Comparison of ENCODE assay signal across 8 cellular contexts in genomic region chr17:42179911-42180410, GRCh38. TPM values are rescaled to one million over a fixed set of nuclear protein-coding genes. Genes with fewer than 3 reads are reported as not detected.
DNase-seq lines count a peak whose midpoint lies in the region; ATAC-seq lines count a peak whose summit lies in the region.

No MANE protein-coding gene starts in this region.

- H3K27ac ChIP-seq in temporal lobe (ENCODE audit: low read depth, low read length), result peak overlapping the region; percentile 17
- H3K27ac ChIP-seq in effector memory CD4-positive, alpha-beta T cell (ENCODE audit: insufficient read depth, low read length, poor library complexity, severe bottlenecking), result no peak overlapping the region

- no peak for ATAC-seq in HG03469 (IDR thresholded peaks at IDR 0.05; ENCODE audit: unreplicated experiment)

- H3K36me3 ChIP-seq in iPS-15b (ENCODE audit: control insufficient read depth, insufficient read depth, low read length), result no peaks in the 10 kb centered on the region
- H3K36me3 ChIP-seq in effector memory CD4-positive, alpha-beta T cell (ENCODE audit: control insufficient read depth, insufficient read depth, low read length), result no peaks in the 10 kb centered on the region

- peaks cover 43% of the 10 kb centered on the region for H3K27me3 ChIP-seq in iPS-15b (ENCODE audit: control insufficient read depth, insufficient read depth, low read length)
- no peaks in the 10 kb centered on the region for H3K27me3 ChIP-seq in effector memory CD4-positive, alpha-beta T cell (replicated peaks; ENCODE audit: control insufficient read depth, insufficient read depth, low read length, poor library complexity, severe bottlenecking)

- H3K4me1 ChIP-seq in iPS-15b (ENCODE audit: control insufficient read depth, insufficient read depth, low read length), result peaks cover 6% of the 10 kb centered on the region
- peaks cover 41% of the 10 kb centered on the region for H3K4me1 ChIP-seq in effector memory CD4-positive, alpha-beta T cell (ENCODE audit: control insufficient read depth, insufficient read depth, low read length, poor library complexity, severe bottlenecking)

- DNase-seq in DMS79 (lab: John Stamatoyannopoulos, UW) (peak; percentile 43), LHCN-M2 (ENCODE audit: low read depth) (peak; percentile 17), HCEC 1CT (no peak)
- peak; percentile 35 for DNase-seq in activated T-cell treated with anti-CD3 and anti-CD28 coated beads, Interleukin-2, amount 50 U/mL, for 1 hour
- no peak for DNase-seq in effector memory CD4-positive, alpha-beta T cell

- peak overlapping the region; percentile 64 for H3K4me3 ChIP-seq in iPS-15b (ENCODE audit: low read depth, low read length)
- H3K4me3 ChIP-seq in effector memory CD4-positive, alpha-beta T cell (ENCODE audit: insufficient read depth, low read depth, low read length, poor library complexity, severe bottlenecking), result no peak overlapping the region

- H3K9me3 ChIP-seq in iPS-15b (ENCODE audit: control insufficient read depth, insufficient read depth, low read length), result no peaks in the 10 kb centered on the region
- no peaks in the 10 kb centered on the region for H3K9me3 ChIP-seq in effector memory CD4-positive, alpha-beta T cell (ENCODE audit: control insufficient read depth, low read length)

- H3K9ac ChIP-seq in iPS-15b (ENCODE audit: low read depth, low read length), result no peak overlapping the region

RNA-seq across cellular contexts. Expression of gene KCNH4, which starts 1.0 kb away (rescaled TPM):
- under 0.01 TPM in 1 of 2 replicates, not detected in the other for total RNA-seq in LHCN-M2 (2014; rRNA removed)
- not detected for polyA plus RNA-seq in LHCN-M2 (2012)
- 0.74 TPM for total RNA-seq in temporal lobe

RNA-seq across cellular contexts. Expression of gene HCRT, which starts 5.3 kb away (rescaled TPM):
- total RNA-seq in LHCN-M2 (2014; rRNA removed), result not detected in 2 replicates
- 0.12 TPM for polyA plus RNA-seq in LHCN-M2 (2012)
- total RNA-seq in temporal lobe, result not detected

RNA-seq across cellular contexts. Expression of gene GHDC, which starts 14.3 kb away (rescaled TPM):
- total RNA-seq in LHCN-M2 (2014; rRNA removed), result 14.6 and 16.8 TPM in 2 replicates
- polyA plus RNA-seq in LHCN-M2 (2012), result 6.6 TPM
- 4.4 TPM for total RNA-seq in temporal lobe

RNA-seq across cellular contexts. Expression of gene RAB5C, which starts 25.2 kb away (rescaled TPM):
- total RNA-seq in LHCN-M2 (2014; rRNA removed) (111 and 139 TPM in 2 replicates), temporal lobe (49.4 TPM)
- polyA plus RNA-seq in LHCN-M2 (2012), result 210 TPM

RNA-seq across cellular contexts. Expression of gene HSPB9, which starts 57.4 kb away (rescaled TPM):
- total RNA-seq in LHCN-M2 (2014; rRNA removed), result not detected in 2 replicates
- 0.13 TPM for polyA plus RNA-seq in LHCN-M2 (2012)
- total RNA-seq in temporal lobe, result not detected

Comparison
In these comparisons a context has a peak if more than half of its experiments do, and no peak if none do; other contexts are left out.
1. DNase-seq: peak in DMS79 (single experiment), LHCN-M2 (single experiment) and activated T-cell treated with anti-CD3 and anti-CD28 coated beads, Interleukin-2, amount 50 U/mL, for 1 hour (single experiment); none in effector memory CD4-positive, alpha-beta T cell (0 of 3) and HCEC 1CT (single experiment).